ENCODE assay signal across 17 cellular contexts in the genomic region with DNA sequence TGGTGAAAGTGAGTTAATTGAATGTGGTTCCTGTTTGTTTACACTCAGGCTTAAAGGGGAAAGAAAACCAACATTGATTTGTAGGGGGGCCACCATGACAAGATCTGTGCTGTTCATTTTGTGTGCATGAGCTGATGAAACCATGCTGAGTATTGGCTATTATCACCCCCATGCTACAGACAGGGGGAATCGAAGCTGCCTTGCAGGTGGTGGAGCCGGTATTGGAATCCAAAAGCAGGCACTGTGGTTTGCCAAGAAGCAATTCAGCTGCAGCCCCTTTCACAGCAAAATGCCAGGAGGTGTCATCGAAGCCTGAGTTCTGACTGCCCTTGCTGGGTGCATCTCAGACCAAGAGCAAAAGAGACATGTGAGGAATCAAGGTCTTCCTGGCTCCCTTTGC.
A peak's percentile ranks its signal among the peaks of the same experiment; 100 is the strongest.
DNase-seq lines count a peak whose midpoint lies in the region; ATAC-seq and TF ChIP-seq lines count a peak whose summit lies in the region.
"Had no signal": no experiment of that assay in that cellular context is flagged by ENCODE, and none has a peak within 500 bp of the region (broad histone marks: within the 10 kb centered on the region; RNA-seq: fewer than 3 reads in every experiment).

No MANE protein-coding gene starts in this region.

- peaks cover 0 to 2% (median 0%) of the 10 kb centered on the region in 5 donors for H3K27me3 Mint-ChIP-seq in naive thymus-derived CD4-positive, alpha-beta T cell

- H3K4me3 Mint-ChIP-seq in naive thymus-derived CD4-positive, alpha-beta T cell = peak overlapping the region in 6 of 10 donors; percentile 26 to 42 (median 38)
- H3K4me3 Mint-ChIP-seq: CD14-positive monocyte; CD8-positive, alpha-beta T cell; H9 had no signal

- H3K4me1 Mint-ChIP-seq in naive thymus-derived CD4-positive, alpha-beta T cell = peaks cover 12 to 86% (median 52%) of the 10 kb centered on the region in 7 donors
- H3K4me1 Mint-ChIP-seq: CD14-positive monocyte had no signal

- H4K20me1 ChIP-seq in BLaER1 = no peaks in the 10 kb centered on the region
- no peaks in the 10 kb centered on the region for H4K20me1 ChIP-seq in BLaER1 treated with 17β-estradiol and CSF1 and Interleukin-3, amounts not matched to agents 10 nM and 100 nM

- H3K9me3 ChIP-seq in BLaER1 = peaks cover 18% of the 10 kb centered on the region
- peaks cover 15 to 27% (median 20%) of the 10 kb centered on the region in 11 experiments for H3K9me3 ChIP-seq in BLaER1 treated with 17β-estradiol and CSF1 and Interleukin-3, amounts not matched to agents 10 nM and 100 nM (replicated peaks in 1 of 11)
- H3K9me3 ChIP-seq in KOPT-K1 (ENCODE audit: insufficient read depth, low read length, poor library complexity, severe bottlenecking) = peaks cover 6% of the 10 kb centered on the region
- no peaks in the 10 kb centered on the region for H3K9me3 ChIP-seq in naive thymus-derived CD4-positive, alpha-beta T cell (ENCODE audit: control insufficient read depth in 2 of 3, low read length in 3 of 3)
- H3K9me3 ChIP-seq in ascending aorta = peaks cover 0 to 4% of the 10 kb centered on the region in 2 donors
- H3K9me3 ChIP-seq: BE2C had no signal

- DNase-seq in naive thymus-derived CD4-positive, alpha-beta T cell = no peak
- DNase-seq in omental fat pad (ENCODE audit: low spot score) (no peak), Right ventricle myocardium superior (no peak), ascending aorta (ENCODE audit: low spot score in 2 of 2) (no peak)
- DNase-seq: ACHN; BE2C; Calu3; CD8-positive, alpha-beta T cell; DMS79 treated with DMSO at 0.1 percent for 48 hours; GF-D8; GOT3; H9 had no signal

- POLR2A ChIA-PET in naive thymus-derived CD4-positive, alpha-beta T cell (lab: Charles Lee) = interaction anchor here (0.7 kb wide), 1 partner anchor 43 kb away, joined by 3 read pairs; no protein-coding TSS in a partner anchor

- TF ChIP-seq CTCF in omental fat pad (IDR thresholded peaks at IDR 0.05) = no peak
- no peak for TF ChIP-seq CTCF in ascending aorta (IDR thresholded peaks at IDR 0.05)

- peaks cover 22% of the 10 kb centered on the region for H3K4me1 ChIP-seq in BLaER1
- peaks cover 6 to 24% (median 22%) of the 10 kb centered on the region in 10 experiments for H3K4me1 ChIP-seq in BLaER1 treated with 17β-estradiol and CSF1 and Interleukin-3, amounts not matched to agents 10 nM and 100 nM
- peaks cover 0 to 40% of the 10 kb centered on the region in 2 donors for H3K4me1 ChIP-seq in naive thymus-derived CD4-positive, alpha-beta T cell (ENCODE audit: control insufficient read depth in 2 of 2, insufficient read depth in 2 of 2, low read length in 2 of 2)
- H3K4me1 ChIP-seq in ascending aorta = no peaks in the 10 kb centered on the region
- H3K4me1 ChIP-seq: BE2C had no signal

- H3K27ac ChIP-seq in BLaER1 (no peak overlapping the region), KOPT-K1 (ENCODE audit: low read depth, low read length, poor library complexity, severe bottlenecking) (peak overlapping the region; percentile 32), ascending aorta (no peak overlapping the region)
- H3K27ac ChIP-seq in BLaER1 treated with 17β-estradiol and CSF1 and Interleukin-3, amounts not matched to agents 10 nM and 100 nM = no peak overlapping the region
- H3K27ac ChIP-seq in naive thymus-derived CD4-positive, alpha-beta T cell (ENCODE audit: low read depth, low read length) = no peak overlapping the region

- no peak overlapping the region for H3K4me3 ChIP-seq in BLaER1
- H3K4me3 ChIP-seq in BLaER1 treated with 17β-estradiol and CSF1 and Interleukin-3, amounts not matched to agents 10 nM and 100 nM = no peak overlapping the region
- no peak overlapping the region for H3K4me3 ChIP-seq in naive thymus-derived CD4-positive, alpha-beta T cell (ENCODE audit: low read length)
- no peak overlapping the region for H3K4me3 ChIP-seq in ascending aorta

- H3K36me3 ChIP-seq in BLaER1 (no peaks in the 10 kb centered on the region), KOPT-K1 (ENCODE audit: insufficient read depth, low read length) (no peaks in the 10 kb centered on the region), ascending aorta (no peaks in the 10 kb centered on the region)
- no peaks in the 10 kb centered on the region; a peak in 1 of 22 replicates for H3K36me3 ChIP-seq in BLaER1 treated with 17β-estradiol and CSF1 and Interleukin-3, amounts not matched to agents 10 nM and 100 nM
- H3K36me3 ChIP-seq in naive thymus-derived CD4-positive, alpha-beta T cell (ENCODE audit: control insufficient read depth in 2 of 3, insufficient read depth in 3 of 3, low read length in 3 of 3) = no peaks in the 10 kb centered on the region
- H3K36me3 ChIP-seq: BE2C had no signal

- CTCF ChIA-PET in naive thymus-derived CD4-positive, alpha-beta T cell (lab: Charles Lee) = interaction anchor here (0.8 kb wide), 1 partner anchor 112 kb away, joined by 4 read pairs; no protein-coding TSS in a partner anchor

- peak overlapping the region in 4 of 9 donors; percentile 48 to 60 (median 56) for H3K27ac Mint-ChIP-seq in naive thymus-derived CD4-positive, alpha-beta T cell
- H3K27ac Mint-ChIP-seq: CD14-positive monocyte; CD8-positive, alpha-beta T cell; H9 had no signal

- intact Hi-C loops in naive thymus-derived CD4-positive, alpha-beta T cell (cut with micrococcal nuclease) = loop anchor here in 1 of 2 donors (5.0 kb wide), 1 partner anchor 85 kb away; no protein-coding TSS in a partner anchor
- intact Hi-C loops in Right ventricle myocardium superior (cut with DNase I) = no loop called here
- intact Hi-C loops in ascending aorta (cut with DNase I) = no loop called here

- no peak for ATAC-seq in naive thymus-derived CD4-positive, alpha-beta T cell
- ATAC-seq in omental fat pad (ENCODE audit: low FRiP score) (no peak), Right ventricle myocardium superior (ENCODE audit: poor library complexity) (no peak), HG02840 (IDR thresholded peaks at IDR 0.05; ENCODE audit: low FRiP score, unreplicated experiment) (no peak)
- ATAC-seq: CD8-positive, alpha-beta T cell had no signal

- H3K9me3 Mint-ChIP-seq in naive thymus-derived CD4-positive, alpha-beta T cell = peaks cover 0 to 3% (median 0%) of the 10 kb centered on the region in 11 donors
- H3K9me3 Mint-ChIP-seq: CD8-positive, alpha-beta T cell had no signal

- no peaks in the 10 kb centered on the region for H3K36me3 Mint-ChIP-seq in naive thymus-derived CD4-positive, alpha-beta T cell
- H3K36me3 Mint-ChIP-seq: CD14-positive monocyte; CD8-positive, alpha-beta T cell had no signal

- H3K9ac ChIP-seq in BLaER1 = no peak overlapping the region
- H3K9ac ChIP-seq in BLaER1 treated with 17β-estradiol and CSF1 and Interleukin-3, amounts not matched to agents 10 nM and 100 nM = no peak overlapping the region

- peak overlapping the region; percentile 48 for H3K4me2 ChIP-seq in BLaER1
- peak overlapping the region; percentile 3 to 64 (median 47); a peak in 21 of 22 replicates for H3K4me2 ChIP-seq in BLaER1 treated with 17β-estradiol and CSF1 and Interleukin-3, amounts not matched to agents 10 nM and 100 nM

- no peaks in the 10 kb centered on the region for H3K27me3 ChIP-seq in BLaER1
- H3K27me3 ChIP-seq in BLaER1 treated with 17β-estradiol and CSF1 and Interleukin-3, amounts not matched to agents 10 nM and 100 nM = no peaks in the 10 kb centered on the region
- no peaks in the 10 kb centered on the region for H3K27me3 ChIP-seq in naive thymus-derived CD4-positive, alpha-beta T cell (ENCODE audit: control insufficient read depth in 2 of 2, insufficient read depth in 2 of 2, low read length in 2 of 2)
- H3K27me3 ChIP-seq in ascending aorta = no peaks in the 10 kb centered on the region
- H3K27me3 ChIP-seq: BE2C had no signal
